In the genomic region with DNA sequence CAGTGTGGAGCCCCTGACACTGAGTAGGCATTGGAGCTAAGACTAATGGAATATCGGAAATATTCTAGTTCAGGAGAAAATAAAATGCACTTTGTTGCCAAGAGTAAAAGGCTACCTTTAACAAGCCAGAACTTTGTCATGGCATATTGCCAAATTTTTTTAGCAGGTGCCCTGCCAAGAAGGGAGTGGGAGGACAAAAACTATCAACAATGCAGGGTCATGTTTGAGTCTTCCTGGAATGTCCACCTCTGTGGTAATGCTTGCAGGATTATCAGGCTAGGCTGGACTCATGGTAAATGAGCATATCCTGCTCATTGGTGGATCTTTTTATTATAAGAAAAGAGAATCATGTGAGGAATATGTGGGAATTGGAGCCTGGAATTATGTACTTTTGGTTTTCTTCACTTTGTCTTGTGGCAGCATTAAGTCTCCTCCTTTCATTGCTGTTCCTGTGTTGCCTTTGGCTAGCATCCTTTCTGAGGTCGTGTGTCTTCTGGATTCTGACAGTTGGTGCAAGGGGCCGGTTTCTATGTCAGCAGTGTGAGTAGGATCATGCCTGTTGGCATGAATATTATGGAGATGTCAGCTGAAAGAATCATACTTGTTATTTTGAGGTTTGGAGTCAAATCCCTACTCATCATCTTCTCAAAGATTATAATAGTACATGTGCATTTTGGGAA, we compare ENCODE assay signal across 23 cellular contexts.
DNase-seq lines count a peak whose midpoint lies in the region; ATAC-seq, FAIRE-seq and TF ChIP-seq lines count a peak whose summit lies in the region.
"Had no signal": no experiment of that assay in that cellular context is flagged by ENCODE, and none has a peak within 500 bp of the region (broad histone marks: within the 10 kb centered on the region; RNA-seq: fewer than 3 reads in every experiment).

No MANE protein-coding gene starts in this region.

- H3K9ac ChIP-seq in liver (ENCODE audit: low read depth in 1 of 2, low read length in 2 of 2) = no peak overlapping the region
- H3K9ac ChIP-seq in HepG2 (ENCODE audit: insufficient read depth, low read depth, low read length) = no peak overlapping the region
- no peak overlapping the region for H3K9ac ChIP-seq in endothelial cell of umbilical vein (replicated peaks; ENCODE audit: extremely low read depth, insufficient read depth, low read length)

- no TSS peak for BruUV-seq in HepG2 (replicated peaks; lab: Mats Ljungman, UMichigan)
- no TSS peak for BruUV-seq in endothelial cell of umbilical vein (replicated peaks; lab: Mats Ljungman, UMichigan)
- no TSS peak for BruUV-seq in OCI-LY7 (replicated peaks; lab: Mats Ljungman, UMichigan)

- WGBS in liver = 49% methylated on average over 3 of the region's 3 CpGs
- 14% methylated on average over 3 of the region's 3 CpGs for WGBS in HepG2 (ENCODE audit: low lambda C conversion rate)

- no peak overlapping the region for H3K4me3 ChIP-seq in liver (ENCODE audit: low read depth in 1 of 3, low read length in 3 of 3)
- H3K4me3 ChIP-seq in HepG2 (replicated peaks in 1 of 3; ENCODE audit: insufficient read depth in 1 of 3, low read depth in 2 of 3, low read length in 3 of 3) = no peak overlapping the region
- no peak overlapping the region for H3K4me3 ChIP-seq in endothelial cell of umbilical vein (replicated peaks in 1 of 3; ENCODE audit: insufficient read depth in 1 of 3, low read depth in 1 of 3, low read length in 3 of 3)
- H3K4me3 ChIP-seq in OCI-LY7 (ENCODE audit: low read depth, low read length, poor library complexity, severe bottlenecking) = no peak overlapping the region
- H3K4me3 ChIP-seq: suprapubic skin, uterus had no signal

- H3K9me2 ChIP-seq in OCI-LY7 (ENCODE audit: insufficient read depth, low read length) = no peaks in the 10 kb centered on the region

- intact Hi-C loops in HepG2 (cut with micrococcal nuclease; ENCODE audit: unreplicated experiment) = no loop called here
- intact Hi-C loops in endothelial cell of umbilical vein (cut with micrococcal nuclease) = no loop called here
- intact Hi-C loops in OCI-LY7 (cut with micrococcal nuclease; ENCODE audit: unreplicated experiment) = no loop called here

- H3K9me3 ChIP-seq in liver (ENCODE audit: control insufficient read depth in 4 of 4, low read length in 3 of 4) (no peaks in the 10 kb centered on the region), HepG2 (ENCODE audit: low read length) (peaks cover 19% of the 10 kb centered on the region), endothelial cell of umbilical vein (replicated peaks; ENCODE audit: control insufficient read depth, insufficient read depth, low read length) (no peaks in the 10 kb centered on the region), OCI-LY7 (ENCODE audit: low read length) (no peaks in the 10 kb centered on the region)
- H3K9me3 ChIP-seq: suprapubic skin, uterus had no signal

- dilution Hi-C loops in endothelial cell of umbilical vein (cut with MboI; ENCODE audit: extremely low pct_ligation_motif_present, low sequenced_read_pairs) = no loop called here

- no peak overlapping the region for H3K4me2 ChIP-seq in HepG2 (ENCODE audit: low read depth, low read length)
- H3K4me2 ChIP-seq in endothelial cell of umbilical vein (ENCODE audit: insufficient read depth, low read length) = no peak overlapping the region
- no peak overlapping the region for H3K4me2 ChIP-seq in OCI-LY7 (ENCODE audit: low read length)

- H3K9me1 ChIP-seq in endothelial cell of umbilical vein (replicated peaks; ENCODE audit: control insufficient read depth, extremely low read depth, insufficient read depth, low read length) = no peaks in the 10 kb centered on the region

- ATAC-seq in HepG2 (no peak), left lobe of liver (peak; percentile 86), SK-N-SH treated with all-trans-retinoic acid at 6 μM for 48 hours (no peak)
- ATAC-seq: activated CD8-positive, alpha-beta T cell treated with anti-CD3 and anti-CD28 coated beads, Interleukin-2, amount 10 ng/mL, durations not matched to agents 7 days and 5 days; stimulated activated memory B cell treated with anti-CD40 and anti-IgM and Interleukin-4, amounts not matched to agents 10 μg/mL and 1 μg/mL and 100 μg/mL, for 72 hours; T-cell had no signal

- DNase-seq in HepG2 (ENCODE audit: low spot score) (no peak), endothelial cell of umbilical vein (ENCODE audit: low read depth, low spot score) (peak; percentile 36), left lobe of liver (ENCODE audit: low spot score) (peak; percentile 54), midbrain (lab: John Stamatoyannopoulos, UW) (no peak), NCI-H82 (lab: John Stamatoyannopoulos, UW) (no peak), OCI-LY7 (ENCODE audit: low spot score) (no peak)
- DNase-seq: activated CD4-positive, CD25-positive, alpha-beta regulatory T cell treated with anti-CD3 and anti-CD28 coated beads, Interleukin-2, amount 50 U/mL, for 72 hours; activated CD8-positive, alpha-beta T cell treated with anti-CD3 and anti-CD28 coated beads, Interleukin-2, amount 10 ng/mL, durations not matched to agents 7 days and 5 days; activated gamma-delta T cell; NCI-H1417 treated with DMSO at 0.1 percent for 48 hours; NCI-H69; nephron progenitor cell; small intestine; T-cell; uterus had no signal

- CTCF ChIA-PET in HepG2 (lab: Yijun Ruan, JAX; ENCODE audit: low intra/inter-chr PET ratio, low total read pairs) (no interaction called here), endothelial cell of umbilical vein (lab: Charles Lee) (no interaction called here), OCI-LY7 (lab: Charles Lee; ENCODE audit: unreplicated experiment) (no interaction called here)

- H3K4me1 ChIP-seq in liver (ENCODE audit: control insufficient read depth in 4 of 4, insufficient read depth in 4 of 4, low read length in 3 of 4) = peaks cover 7 to 27% (median 18%) of the 10 kb centered on the region in 4 donors
- H3K4me1 ChIP-seq in HepG2 (ENCODE audit: insufficient read depth, low read length) = no peaks in the 10 kb centered on the region
- peaks cover 5% of the 10 kb centered on the region for H3K4me1 ChIP-seq in endothelial cell of umbilical vein (ENCODE audit: control insufficient read depth, extremely low read depth, insufficient read depth, low read length)
- H3K4me1 ChIP-seq in OCI-LY7 (ENCODE audit: insufficient read depth, low read length, poor library complexity, severe bottlenecking) = peaks cover 11% of the 10 kb centered on the region
- H3K4me1 ChIP-seq: uterus had no signal

- H4K20me1 ChIP-seq in HepG2 (ENCODE audit: insufficient read depth, low read length) = no peaks in the 10 kb centered on the region
- no peaks in the 10 kb centered on the region for H4K20me1 ChIP-seq in endothelial cell of umbilical vein (replicated peaks; ENCODE audit: control insufficient read depth, extremely low read depth, insufficient read depth, low read length)
- no peaks in the 10 kb centered on the region for H4K20me1 ChIP-seq in OCI-LY7 (ENCODE audit: insufficient read depth, low read length)

- TF ChIP-seq RAD21 in liver (IDR thresholded peaks at IDR 0.05) (peak; percentile 41 to 52), HepG2 (CRISPR knock-in tag; IDR thresholded peaks at IDR 0.05) (no peak)

- no peaks in the 10 kb centered on the region for H3K36me3 ChIP-seq in liver (ENCODE audit: control insufficient read depth in 4 of 4, insufficient read depth in 3 of 4, low read depth in 1 of 4, low read length in 3 of 4)
- H3K36me3 ChIP-seq in HepG2 (replicated peaks in 1 of 2; ENCODE audit: control insufficient read depth in 1 of 2, insufficient read depth in 2 of 2, low read length in 2 of 2) = no peaks in the 10 kb centered on the region
- no peaks in the 10 kb centered on the region for H3K36me3 ChIP-seq in endothelial cell of umbilical vein (ENCODE audit: control insufficient read depth in 2 of 2, extremely low read depth in 1 of 2, insufficient read depth in 2 of 2, low read length in 2 of 2)
- H3K36me3 ChIP-seq in OCI-LY7 (ENCODE audit: insufficient read depth, low read length) = no peaks in the 10 kb centered on the region
- H3K36me3 ChIP-seq: suprapubic skin, uterus had no signal

- TF ChIP-seq EP300 in HepG2 (IDR thresholded peaks at IDR 0.05; ENCODE audit: low read depth in 2 of 2, low read length in 2 of 2) = no peak
- TF ChIP-seq EP300 in HepG2 (CRISPR knock-in tag; IDR thresholded peaks at IDR 0.05; ENCODE audit: borderline replicate concordance) = no peak

- no peak for TF ChIP-seq CTCF in liver (IDR thresholded peaks at IDR 0.05; ENCODE audit: low read depth, low read length, missing input control)
- TF ChIP-seq CTCF in HepG2 (CRISPR knock-in tag; IDR thresholded peaks at IDR 0.05) = no peak
- TF ChIP-seq CTCF in endothelial cell of umbilical vein (IDR thresholded peaks at IDR 0.05; ENCODE audit: extremely low read depth in 1 of 2, insufficient read depth in 1 of 2, low read depth in 1 of 2, low read length in 2 of 2) = no peak
- TF ChIP-seq CTCF in OCI-LY7 (conservative IDR thresholded peaks at IDR 0.05; ENCODE audit: low read length) = no peak

- no peaks in the 10 kb centered on the region for H3K79me2 ChIP-seq in HepG2 (ENCODE audit: insufficient read depth, low read length)
- no peaks in the 10 kb centered on the region for H3K79me2 ChIP-seq in endothelial cell of umbilical vein (ENCODE audit: control insufficient read depth, insufficient read depth, low read length)
- H3K79me2 ChIP-seq in OCI-LY7 (ENCODE audit: insufficient read depth, low read depth, low read length) = no peaks in the 10 kb centered on the region

- no peak overlapping the region for H2AFZ ChIP-seq in HepG2 (ENCODE audit: low read length)
- H2AFZ ChIP-seq in endothelial cell of umbilical vein (ENCODE audit: low read depth, low read length) = no peak overlapping the region
- H2AFZ ChIP-seq in OCI-LY7 (ENCODE audit: low read length) = no peak overlapping the region

- H3K27ac ChIP-seq in liver (ENCODE audit: low read depth in 1 of 2, low read length in 2 of 2) = no peak overlapping the region
- H3K27ac ChIP-seq in HepG2 (ENCODE audit: extremely low read length, insufficient read depth, low read length) = no peak overlapping the region
- no peak overlapping the region for H3K27ac ChIP-seq in endothelial cell of umbilical vein (ENCODE audit: insufficient read depth, low read depth, low read length)
- no peak overlapping the region for H3K27ac ChIP-seq in OCI-LY7 (ENCODE audit: low read depth, low read length, poor library complexity, severe bottlenecking)
- H3K27ac ChIP-seq: C4-2B, suprapubic skin, uterus had no signal

- no peak for FAIRE-seq in HepG2 (lab: Jason Lieb, UNC)
- no peak for FAIRE-seq in endothelial cell of umbilical vein (lab: Jason Lieb, UNC)
- FAIRE-seq: D721Med, H54, small intestine, TTC549 had no signal

- TF ChIP-seq POLR2A in HepG2 (IDR thresholded peaks at IDR 0.05; ENCODE audit: insufficient read depth in 1 of 2, low read depth in 2 of 2, low read length in 2 of 2) (no peak), endothelial cell of umbilical vein (IDR thresholded peaks at IDR 0.05; ENCODE audit: low read depth, low read length) (no peak)

- no peaks in the 10 kb centered on the region for H3K27me3 ChIP-seq in liver (ENCODE audit: control insufficient read depth in 4 of 4, insufficient read depth in 4 of 4, low read length in 3 of 4)
- H3K27me3 ChIP-seq in HepG2 (ENCODE audit: control insufficient read depth in 1 of 2, insufficient read depth in 2 of 2, low read length in 2 of 2) = no peaks in the 10 kb centered on the region
- H3K27me3 ChIP-seq in endothelial cell of umbilical vein (ENCODE audit: control insufficient read depth in 2 of 2, insufficient read depth in 2 of 2, low read length in 2 of 2) = no peaks in the 10 kb centered on the region
- H3K27me3 ChIP-seq: suprapubic skin, uterus had no signal

- POLR2A ChIA-PET in HepG2 (lab: Yijun Ruan, JAX) (no interaction called here), endothelial cell of umbilical vein (lab: Charles Lee) (no interaction called here), OCI-LY7 (lab: Charles Lee) (interaction anchor here (0.6 kb wide), 1 partner anchor 94 kb away, joined by 4 read pairs; no protein-coding TSS in a partner anchor)

- in situ Hi-C loops in HepG2 (cut with HindIII; ENCODE audit: extremely low pct_ligation_motif_present, low pct_unique_long_range_greater_than_20kb) = no loop called here

Comparison
In these comparisons a context has a peak if more than half of its experiments do, and no peak if none do; other contexts are left out.
1. DNase-seq: peak in endothelial cell of umbilical vein (single experiment) and left lobe of liver (single experiment); none in HepG2 (single experiment), midbrain (single experiment), NCI-H82 (single experiment) and OCI-LY7 (single experiment).